ENCODE assay signal across 1 cellular context in the genomic region with DNA sequence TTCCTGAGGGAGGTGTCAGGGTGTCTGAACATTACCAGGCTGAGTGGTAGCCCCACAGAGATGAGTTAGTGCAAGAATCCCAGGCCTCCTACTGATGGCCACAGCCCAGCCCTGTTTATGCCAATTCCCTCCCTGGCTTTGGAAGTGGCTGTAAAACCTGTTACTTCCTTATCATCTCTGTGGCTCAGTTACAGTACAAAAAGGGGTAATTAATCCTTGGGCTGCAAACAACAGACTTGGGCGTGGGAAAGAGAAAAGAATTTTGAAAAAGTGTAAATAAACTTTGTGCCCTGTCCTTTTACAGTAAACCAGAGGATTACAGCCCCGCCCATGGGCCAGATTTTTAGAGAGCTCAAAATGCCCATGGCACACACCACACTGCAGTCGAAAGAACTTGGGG.
TF ChIP-seq lines count a peak whose summit lies in the region.

No MANE protein-coding gene starts in this region.

TF ChIP-seq in A549, 52 proteins besides CTCF, POLR2A, EP300 and RAD21 (continued from another document):
- TF ChIP-seq, protein P1, sequence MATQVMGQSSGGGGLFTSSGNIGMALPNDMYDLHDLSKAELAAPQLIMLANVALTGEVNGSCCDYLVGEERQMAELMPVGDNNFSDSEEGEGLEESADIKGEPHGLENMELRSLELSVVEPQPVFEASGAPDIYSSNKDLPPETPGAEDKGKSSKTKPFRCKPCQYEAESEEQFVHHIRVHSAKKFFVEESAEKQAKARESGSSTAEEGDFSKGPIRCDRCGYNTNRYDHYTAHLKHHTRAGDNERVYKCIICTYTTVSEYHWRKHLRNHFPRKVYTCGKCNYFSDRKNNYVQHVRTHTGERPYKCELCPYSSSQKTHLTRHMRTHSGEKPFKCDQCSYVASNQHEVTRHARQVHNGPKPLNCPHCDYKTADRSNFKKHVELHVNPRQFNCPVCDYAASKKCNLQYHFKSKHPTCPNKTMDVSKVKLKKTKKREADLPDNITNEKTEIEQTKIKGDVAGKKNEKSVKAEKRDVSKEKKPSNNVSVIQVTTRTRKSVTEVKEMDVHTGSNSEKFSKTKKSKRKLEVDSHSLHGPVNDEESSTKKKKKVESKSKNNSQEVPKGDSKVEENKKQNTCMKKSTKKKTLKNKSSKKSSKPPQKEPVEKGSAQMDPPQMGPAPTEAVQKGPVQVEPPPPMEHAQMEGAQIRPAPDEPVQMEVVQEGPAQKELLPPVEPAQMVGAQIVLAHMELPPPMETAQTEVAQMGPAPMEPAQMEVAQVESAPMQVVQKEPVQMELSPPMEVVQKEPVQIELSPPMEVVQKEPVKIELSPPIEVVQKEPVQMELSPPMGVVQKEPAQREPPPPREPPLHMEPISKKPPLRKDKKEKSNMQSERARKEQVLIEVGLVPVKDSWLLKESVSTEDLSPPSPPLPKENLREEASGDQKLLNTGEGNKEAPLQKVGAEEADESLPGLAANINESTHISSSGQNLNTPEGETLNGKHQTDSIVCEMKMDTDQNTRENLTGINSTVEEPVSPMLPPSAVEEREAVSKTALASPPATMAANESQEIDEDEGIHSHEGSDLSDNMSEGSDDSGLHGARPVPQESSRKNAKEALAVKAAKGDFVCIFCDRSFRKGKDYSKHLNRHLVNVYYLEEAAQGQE (IDR thresholded peaks at IDR 0.05), result no peak
- TF ChIP-seq RCOR1 (IDR thresholded peaks at IDR 0.05; ENCODE audit: low read depth, low read length), result no peak
- TF ChIP-seq JUN (IDR thresholded peaks at IDR 0.05), result no peak
